ENCODE assay signal across 8 cellular contexts in the genomic region with DNA sequence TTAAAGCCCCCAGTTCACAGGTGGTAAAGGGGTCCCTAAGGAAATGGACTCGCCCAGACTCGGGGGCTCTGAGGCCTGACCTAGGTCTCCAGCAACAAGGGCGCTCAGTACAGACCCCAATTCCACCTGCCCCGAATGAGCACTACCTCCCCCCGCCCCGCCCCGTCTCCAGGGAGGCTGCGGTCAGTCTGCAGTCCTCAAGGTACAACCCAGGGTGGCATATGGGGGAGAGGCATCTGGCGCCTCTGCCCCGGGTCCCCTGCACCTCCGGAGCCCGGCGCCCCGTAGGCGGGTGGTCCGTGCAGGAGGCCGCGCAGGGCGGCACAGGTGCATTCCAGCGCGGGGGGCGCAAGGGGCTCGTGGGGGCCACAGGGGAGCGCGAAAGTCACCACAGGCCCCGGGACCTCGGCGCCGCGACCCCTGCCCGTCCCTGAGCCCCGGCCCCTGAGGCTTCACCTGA. TPM values are rescaled to one million over a fixed set of nuclear protein-coding genes. Genes with fewer than 3 reads are reported as not detected.
DNase-seq lines count a peak whose midpoint lies in the region; ATAC-seq and TF ChIP-seq lines count a peak whose summit lies in the region.

No MANE protein-coding gene starts in this region.

- no peaks in the 10 kb centered on the region for H3K9me3 Mint-ChIP-seq in activated CD4-positive, alpha-beta memory T cell treated with anti-CD3 and anti-CD28 coated beads, Interleukin-2, amount 10 ng/mL, durations not matched to agents 7 days and 5 days

- H3K4me1 ChIP-seq in iPS-15b (ENCODE audit: control insufficient read depth, insufficient read depth, low read length) (no peaks in the 10 kb centered on the region), stomach smooth muscle (ENCODE audit: control insufficient read depth, insufficient read depth, low read length) (peaks cover 41% of the 10 kb centered on the region)

- ATAC-seq in GM18505 (IDR thresholded peaks at IDR 0.05; ENCODE audit: unreplicated experiment) (peak; percentile 23), HG02759 (IDR thresholded peaks at IDR 0.05; ENCODE audit: unreplicated experiment) (peak; percentile 17), HG03439 (IDR thresholded peaks at IDR 0.05; ENCODE audit: unreplicated experiment) (no peak)

- H3K27me3 ChIP-seq in iPS-15b (ENCODE audit: control insufficient read depth, insufficient read depth, low read length) (peaks cover 2% of the 10 kb centered on the region), stomach smooth muscle (ENCODE audit: control insufficient read depth in 1 of 2, insufficient read depth in 2 of 2, low read length in 2 of 2) (no peaks in the 10 kb centered on the region)

- no peak overlapping the region for H3K27ac ChIP-seq in stomach smooth muscle (ENCODE audit: low read length)

- H3K36me3 ChIP-seq in iPS-15b (ENCODE audit: control insufficient read depth, insufficient read depth, low read length): peaks cover 19% of the 10 kb centered on the region
- peaks cover 0 to 9% of the 10 kb centered on the region in 2 donors for H3K36me3 ChIP-seq in stomach smooth muscle (ENCODE audit: control insufficient read depth in 2 of 2, insufficient read depth in 2 of 2, low read length in 2 of 2)

- H3K27me3 Mint-ChIP-seq in activated CD4-positive, alpha-beta memory T cell treated with anti-CD3 and anti-CD28 coated beads, Interleukin-2, amount 10 ng/mL, durations not matched to agents 7 days and 5 days: no peaks in the 10 kb centered on the region

- POLR2A ChIA-PET in activated CD4-positive, alpha-beta memory T cell treated with anti-CD3 and anti-CD28 coated beads, Interleukin-2, amount 10 ng/mL, durations not matched to agents 7 days and 5 days (lab: Charles Lee): interaction anchor here (1.3 to 2.4 kb wide), 2 partner anchors 10 to 11 kb away, joined by 4 to 10 read pairs; no protein-coding TSS in a partner anchor

- no peaks in the 10 kb centered on the region for H3K9me3 ChIP-seq in iPS-15b (ENCODE audit: control insufficient read depth, insufficient read depth, low read length)
- no peaks in the 10 kb centered on the region for H3K9me3 ChIP-seq in stomach smooth muscle (ENCODE audit: control insufficient read depth in 2 of 2, low read length in 2 of 2)

- CTCF ChIA-PET in activated CD4-positive, alpha-beta memory T cell treated with anti-CD3 and anti-CD28 coated beads, Interleukin-2, amount 10 ng/mL, durations not matched to agents 7 days and 5 days (lab: Charles Lee): interaction anchor here (1.7 kb wide), 1 partner anchor 69 kb away, joined by 8 read pairs; no protein-coding TSS in a partner anchor

- peaks cover 46% of the 10 kb centered on the region for H3K4me1 Mint-ChIP-seq in activated CD4-positive, alpha-beta memory T cell treated with anti-CD3 and anti-CD28 coated beads, Interleukin-2, amount 10 ng/mL, durations not matched to agents 7 days and 5 days

- H3K36me3 Mint-ChIP-seq in activated CD4-positive, alpha-beta memory T cell treated with anti-CD3 and anti-CD28 coated beads, Interleukin-2, amount 10 ng/mL, durations not matched to agents 7 days and 5 days (ENCODE audit: low read depth): peaks cover 8% of the 10 kb centered on the region

- H3K27ac Mint-ChIP-seq in activated CD4-positive, alpha-beta memory T cell treated with anti-CD3 and anti-CD28 coated beads, Interleukin-2, amount 10 ng/mL, durations not matched to agents 7 days and 5 days: no peak overlapping the region

- no peak for DNase-seq in activated CD4-positive, alpha-beta memory T cell treated with anti-CD3 and anti-CD28 coated beads, Interleukin-2, amount 10 ng/mL, durations not matched to agents 7 days and 5 days
- DNase-seq in NCI-H524 (lab: John Stamatoyannopoulos, UW) (no peak), dermis blood vessel endothelial cell (no peak)

- H3K4me3 ChIP-seq in iPS-15b (ENCODE audit: low read depth, low read length) (peak overlapping the region; percentile 53), stomach smooth muscle (ENCODE audit: low read length in 2 of 2) (peak overlapping the region; percentile 66 to 80)

- H3K9ac ChIP-seq in iPS-15b (ENCODE audit: low read depth, low read length) (peak overlapping the region; percentile 37), stomach smooth muscle (ENCODE audit: low read length in 2 of 2) (peak overlapping the region; percentile 44 to 71)

- H3K4me3 Mint-ChIP-seq in activated CD4-positive, alpha-beta memory T cell treated with anti-CD3 and anti-CD28 coated beads, Interleukin-2, amount 10 ng/mL, durations not matched to agents 7 days and 5 days: peak overlapping the region; percentile 66

- TF ChIP-seq POLR2A in GM18505 (IDR thresholded peaks at IDR 0.05; ENCODE audit: borderline replicate concordance, extremely low read depth, insufficient read depth, insufficient read length): no peak

RNA-seq across cellular contexts. Expression of a gene that starts 0.4 kb away (rescaled TPM):
- 100 to 1,000 TPM; 156 to 172 TPM for total RNA-seq in activated CD4-positive, alpha-beta memory T cell treated with anti-CD3 and anti-CD28 coated beads, Interleukin-2, amount 10 ng/mL, durations not matched to agents 7 days and 5 days
- total RNA-seq in dermis blood vessel endothelial cell: 383 and 407 TPM in 2 replicates

RNA-seq across cellular contexts. Expression of a gene that starts 13.0 kb away (rescaled TPM):
- total RNA-seq in activated CD4-positive, alpha-beta memory T cell treated with anti-CD3 and anti-CD28 coated beads, Interleukin-2, amount 10 ng/mL, durations not matched to agents 7 days and 5 days: 1 to 10 TPM in 1 of 2 experiments, under 1 TPM in 1; 0.70 to 1.3 TPM
- 0.33 and 1.5 TPM in 2 replicates for total RNA-seq in dermis blood vessel endothelial cell
